Comparison of ENCODE assay signal across 15 cellular contexts in genomic region chr11:95688501-95689222, GRCh38.
DNase-seq lines count a peak whose midpoint lies in the region; ATAC-seq and TF ChIP-seq lines count a peak whose summit lies in the region.
"Had no signal": no experiment of that assay in that cellular context is flagged by ENCODE, and none has a peak within 500 bp of the region (broad histone marks: within the 10 kb centered on the region; RNA-seq: fewer than 3 reads in every experiment).

No MANE protein-coding gene starts in this region.

- DNase-seq in activated CD8-positive, alpha-beta memory T cell treated with anti-CD3 and anti-CD28 coated beads, Interleukin-2, amount 10 ng/mL, durations not matched to agents 7 days and 5 days: no peak
- DNase-seq in activated CD8-positive, alpha-beta memory T cell treated with anti-CD3 and anti-CD28 coated beads, Interleukin-2, amount 50 U/mL, for 4 hours: no peak
- DNase-seq in HPDE6-E6E7 (ENCODE audit: extremely low spot score): peak; percentile 23
- DNase-seq in effector memory CD8-positive, alpha-beta T cell: no peak
- no peak for DNase-seq in stimulated activated naive CD8-positive, alpha-beta T cell treated with anti-CD3 and anti-CD28 coated beads, Interleukin-15, Interleukin-2, amounts not matched to agents 100 U/mL and 50 U/mL, for 24 hours
- no peak for DNase-seq in sigmoid colon
- DNase-seq in activated gamma-delta T cell treated with Interleukin-2 at 50 U/mL for 16 hours: no peak
- no peak for DNase-seq in NCI-H82 treated with DMSO at 0.1 percent for 48 hours (lab: John Stamatoyannopoulos, UW; ENCODE audit: unreplicated experiment)
- DNase-seq: HFFc6, NCI-H1105, NCI-H524, occipital lobe, SHP77 had no signal

- H3K4me1 Mint-ChIP-seq in activated CD8-positive, alpha-beta memory T cell treated with anti-CD3 and anti-CD28 coated beads, Interleukin-2, amount 10 ng/mL, durations not matched to agents 7 days and 5 days: peaks cover 11% of the 10 kb centered on the region
- no peaks in the 10 kb centered on the region for H3K4me1 Mint-ChIP-seq in effector memory CD8-positive, alpha-beta T cell (ENCODE audit: low read depth in 2 of 2)

- H3K27me3 ChIP-seq in sigmoid colon: no peaks in the 10 kb centered on the region

- no peak for TF ChIP-seq POLR2A in sigmoid colon (IDR thresholded peaks at IDR 0.05)

- intact Hi-C loops in sigmoid colon (cut with DNase I): no loop called here

- TF ChIP-seq EP300 in sigmoid colon (IDR thresholded peaks at IDR 0.05): no peak

- H3K4me3 Mint-ChIP-seq in activated CD8-positive, alpha-beta memory T cell treated with anti-CD3 and anti-CD28 coated beads, Interleukin-2, amount 10 ng/mL, durations not matched to agents 7 days and 5 days: no peak overlapping the region
- H3K4me3 Mint-ChIP-seq in effector memory CD8-positive, alpha-beta T cell: no peak overlapping the region
- H3K4me3 Mint-ChIP-seq: HFFc6, memory B cell had no signal

- no peaks in the 10 kb centered on the region for H3K9me3 ChIP-seq in sigmoid colon

- H3K36me3 Mint-ChIP-seq in activated CD8-positive, alpha-beta memory T cell treated with anti-CD3 and anti-CD28 coated beads, Interleukin-2, amount 10 ng/mL, durations not matched to agents 7 days and 5 days: peaks cover 4% of the 10 kb centered on the region
- no peaks in the 10 kb centered on the region for H3K36me3 Mint-ChIP-seq in effector memory CD8-positive, alpha-beta T cell (ENCODE audit: insufficient read depth)
- H3K36me3 Mint-ChIP-seq: memory B cell had no signal

- no peak overlapping the region for H3K27ac Mint-ChIP-seq in activated CD8-positive, alpha-beta memory T cell treated with anti-CD3 and anti-CD28 coated beads, Interleukin-2, amount 10 ng/mL, durations not matched to agents 7 days and 5 days
- no peak overlapping the region for H3K27ac Mint-ChIP-seq in effector memory CD8-positive, alpha-beta T cell
- H3K27ac Mint-ChIP-seq: HFFc6, memory B cell had no signal

- no peaks in the 10 kb centered on the region for H3K36me3 ChIP-seq in sigmoid colon

- no peaks in the 10 kb centered on the region for H3K27me3 Mint-ChIP-seq in activated CD8-positive, alpha-beta memory T cell treated with anti-CD3 and anti-CD28 coated beads, Interleukin-2, amount 10 ng/mL, durations not matched to agents 7 days and 5 days
- H3K27me3 Mint-ChIP-seq in effector memory CD8-positive, alpha-beta T cell: peaks cover 0 to 12% of the 10 kb centered on the region in 2 donors
- H3K27me3 Mint-ChIP-seq: memory B cell had no signal

- H3K4me1 ChIP-seq in sigmoid colon: no peaks in the 10 kb centered on the region

- 40 to 58% methylated on average over 7 of the region's 7 CpGs for WGBS in sigmoid colon, 2 donors

- H3K4me3 ChIP-seq in sigmoid colon: no peak overlapping the region

- CTCF ChIA-PET in activated CD8-positive, alpha-beta memory T cell treated with anti-CD3 and anti-CD28 coated beads, Interleukin-2, amount 10 ng/mL, durations not matched to agents 7 days and 5 days (lab: Charles Lee): no interaction called here

- TF ChIP-seq CTCF in sigmoid colon (IDR thresholded peaks at IDR 0.05): no peak

- peak; percentile 65 for ATAC-seq in activated CD8-positive, alpha-beta memory T cell treated with anti-CD3 and anti-CD28 coated beads, Interleukin-2, amount 10 ng/mL, durations not matched to agents 7 days and 5 days
- peak; percentile 37 for ATAC-seq in effector memory CD8-positive, alpha-beta T cell (replicated peaks)
- ATAC-seq in stimulated activated naive CD8-positive, alpha-beta T cell treated with anti-CD3 and anti-CD28 coated beads, Interleukin-15, Interleukin-2, amounts not matched to agents 100 U/mL and 50 U/mL, for 24 hours: peak; percentile 70
- ATAC-seq: HepG2 had no signal

- no peaks in the 10 kb centered on the region for H3K9me3 Mint-ChIP-seq in activated CD8-positive, alpha-beta memory T cell treated with anti-CD3 and anti-CD28 coated beads, Interleukin-2, amount 10 ng/mL, durations not matched to agents 7 days and 5 days (ENCODE audit: low read depth)
- H3K9me3 Mint-ChIP-seq in effector memory CD8-positive, alpha-beta T cell: no peaks in the 10 kb centered on the region
- H3K9me3 Mint-ChIP-seq: HFFc6, memory B cell had no signal

- peak overlapping the region in 1 of 4 donors; percentile 22 for H3K27ac ChIP-seq in sigmoid colon
